9 cellular contexts compared by ENCODE assay signal in the genomic region with DNA sequence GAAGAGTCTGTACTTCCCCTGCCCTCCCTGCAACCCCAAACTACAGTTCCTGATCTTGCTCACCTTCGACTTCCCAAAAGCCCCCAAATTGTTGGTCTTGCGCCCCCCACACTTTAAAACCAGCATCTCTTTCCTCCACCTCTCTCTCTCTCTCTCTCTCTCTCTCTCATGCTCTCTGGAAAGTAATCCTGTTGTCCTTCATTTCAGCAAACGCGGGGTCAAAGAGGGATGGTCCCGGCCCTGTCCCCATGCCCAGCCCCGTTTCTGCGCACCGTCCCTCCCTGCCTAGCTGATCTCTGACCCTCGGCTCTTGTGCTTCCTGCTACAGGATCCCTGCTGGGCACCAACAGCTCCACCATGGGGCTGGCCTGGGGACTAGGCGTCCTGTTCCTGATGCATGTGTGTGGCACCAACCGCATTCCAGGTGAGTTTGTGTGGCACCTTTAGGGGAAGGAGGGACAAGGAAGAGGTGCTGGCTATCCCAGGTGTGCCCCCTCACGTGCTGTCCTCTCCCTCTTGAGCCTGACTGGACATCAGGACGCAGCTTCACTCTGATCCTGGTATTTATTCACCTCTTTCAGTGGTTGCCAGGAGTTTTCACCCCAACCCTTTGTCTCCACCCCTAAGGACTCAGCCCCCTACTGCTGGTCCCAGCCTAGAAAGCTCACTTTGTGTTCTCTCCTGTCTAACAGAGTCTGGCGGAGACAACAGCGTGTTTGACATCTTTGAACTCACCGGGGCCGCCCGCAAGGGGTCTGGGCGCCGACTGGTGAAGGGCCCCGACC. TPM values are rescaled to one million over a fixed set of nuclear protein-coding genes. Genes with fewer than 3 reads are reported as not detected.
DNase-seq lines count a peak whose midpoint lies in the region; ATAC-seq and TF ChIP-seq lines count a peak whose summit lies in the region.
"Had no signal": no experiment of that assay in that cellular context is flagged by ENCODE, and none has a peak within 500 bp of the region (broad histone marks: within the 10 kb centered on the region; RNA-seq: fewer than 3 reads in every experiment).

No MANE protein-coding gene starts in this region.

- intact Hi-C loops in OCI-LY7 (cut with micrococcal nuclease; ENCODE audit: unreplicated experiment), result loop anchor here (5.0 kb wide), 1 partner anchor 764 kb away; no protein-coding TSS in a partner anchor

- H3K9me2 ChIP-seq in OCI-LY7 (ENCODE audit: insufficient read depth, low read length), result no peaks in the 10 kb centered on the region

- H3K27ac ChIP-seq in RWPE2 (ENCODE audit: poor library complexity, severe bottlenecking) (peak overlapping the region; percentile 95), OCI-LY7 (ENCODE audit: low read depth, low read length, poor library complexity, severe bottlenecking) (no peak overlapping the region)

- no TSS peak for BruUV-seq in OCI-LY7 (replicated peaks; lab: Mats Ljungman, UMichigan)

- peak; percentile 44 for TF ChIP-seq CTCF in RWPE2 (IDR thresholded peaks at IDR 0.05; ENCODE audit: poor library complexity, severe bottlenecking)
- TF ChIP-seq CTCF in epithelial cell of esophagus (IDR thresholded peaks at IDR 0.05; ENCODE audit: insufficient read depth, low read depth, low read length, missing control alignments), result peak; percentile 71
- TF ChIP-seq CTCF in OCI-LY7 (conservative IDR thresholded peaks at IDR 0.05; ENCODE audit: low read length), result no peak

- H4K20me1 ChIP-seq in OCI-LY7 (ENCODE audit: insufficient read depth, low read length), result no peaks in the 10 kb centered on the region

- H3K79me2 ChIP-seq in OCI-LY7 (ENCODE audit: insufficient read depth, low read depth, low read length), result no peaks in the 10 kb centered on the region

- POLR2A ChIA-PET in OCI-LY7 (lab: Charles Lee), result interaction anchor here (0.5 kb wide), 1 partner anchor 466 kb away, joined by 3 read pairs; no protein-coding TSS in a partner anchor

- no peak for ATAC-seq in RWPE2 (ENCODE audit: low read depth)
- no peak for ATAC-seq in HG02981 (IDR thresholded peaks at IDR 0.05; ENCODE audit: unreplicated experiment)

- H3K4me3 ChIP-seq in RWPE2 (ENCODE audit: severe bottlenecking), result peak overlapping the region; percentile 68
- H3K4me3 ChIP-seq in epithelial cell of esophagus (ENCODE audit: low read length), result peak overlapping the region; percentile 55
- H3K4me3 ChIP-seq in OCI-LY7 (ENCODE audit: low read depth, low read length, poor library complexity, severe bottlenecking), result no peak overlapping the region

- H3K27me3 ChIP-seq in RWPE2 (ENCODE audit: insufficient read depth, poor library complexity, severe bottlenecking), result no peaks in the 10 kb centered on the region

- CTCF ChIA-PET in OCI-LY7 (lab: Charles Lee; ENCODE audit: unreplicated experiment), result no interaction called here

- H3K9me3 ChIP-seq in RWPE2 (ENCODE audit: severe bottlenecking), result no peaks in the 10 kb centered on the region
- H3K9me3 ChIP-seq in OCI-LY7 (ENCODE audit: low read length), result no peaks in the 10 kb centered on the region

- H2AFZ ChIP-seq in OCI-LY7 (ENCODE audit: low read length), result no peak overlapping the region

- peak; percentile 29 to 64 for DNase-seq in SHP77 (lab: John Stamatoyannopoulos, UW)
- no peak for DNase-seq in SHP77 treated with DMSO at 0.1 percent for 48 hours (lab: John Stamatoyannopoulos, UW)
- no peak for DNase-seq in RWPE2 (ENCODE audit: low spot score)
- DNase-seq in epithelial cell of esophagus (ENCODE audit: low read depth), result peak; percentile 69
- peak; percentile 79 for DNase-seq in myocyte (ENCODE audit: low read depth)
- no peak for DNase-seq in OCI-LY7 (ENCODE audit: low spot score)
- DNase-seq in SK-N-DZ (ENCODE audit: low spot score), result no peak
- DNase-seq: DND-41 had no signal

- H3K4me1 ChIP-seq in RWPE2 (ENCODE audit: insufficient read depth, poor library complexity, severe bottlenecking) (peaks cover 20% of the 10 kb centered on the region), OCI-LY7 (ENCODE audit: insufficient read depth, low read length, poor library complexity, severe bottlenecking) (no peaks in the 10 kb centered on the region)

- no peak overlapping the region for H3K4me2 ChIP-seq in OCI-LY7 (ENCODE audit: low read length)

- peaks cover 58% of the 10 kb centered on the region for H3K36me3 ChIP-seq in RWPE2 (ENCODE audit: low read depth)
- no peaks in the 10 kb centered on the region for H3K36me3 ChIP-seq in OCI-LY7 (ENCODE audit: insufficient read depth, low read length)

RNA-seq across cellular contexts. Expression of gene THBS1, which starts 0.8 kb away (rescaled TPM):
- total RNA-seq in myocyte, result 1,149 and 1,987 TPM in 2 replicates
- polyA plus RNA-seq in myocyte (2012), result 2,462 TPM
- not detected in 2 replicates for total RNA-seq in OCI-LY7 (2014; rRNA removed; shearing (Covaris generic))
- total RNA-seq in OCI-LY7 (2022), result 0.51 and 1.3 TPM in 2 replicates
- 0.24 TPM in 1 of 2 replicates, not detected in the other for polyA plus RNA-seq in SK-N-DZ (2014; cell fraction: cytosol; rRNA removed)
- polyA plus RNA-seq in SK-N-DZ (2014; cell fraction: nucleus; rRNA removed), result not detected in 2 replicates

Comparison
In these comparisons a context has a peak if more than half of its experiments do, and no peak if none do; other contexts are left out.
1. DNase-seq: peak in SHP77 (2 of 2), epithelial cell of esophagus (single experiment) and myocyte (single experiment); none in SHP77 treated with DMSO at 0.1 percent for 48 hours (single experiment), RWPE2 (single experiment), OCI-LY7 (single experiment) and SK-N-DZ (single experiment).
2. RNA of gene THBS1, which starts 0.8 kb away (total RNA-seq): 1,149 to 1,987 TPM in myocyte; 0.51 to 1.3 TPM in OCI-LY7; every median in the first group is over 100 times any median in the second.